In the genomic region with DNA sequence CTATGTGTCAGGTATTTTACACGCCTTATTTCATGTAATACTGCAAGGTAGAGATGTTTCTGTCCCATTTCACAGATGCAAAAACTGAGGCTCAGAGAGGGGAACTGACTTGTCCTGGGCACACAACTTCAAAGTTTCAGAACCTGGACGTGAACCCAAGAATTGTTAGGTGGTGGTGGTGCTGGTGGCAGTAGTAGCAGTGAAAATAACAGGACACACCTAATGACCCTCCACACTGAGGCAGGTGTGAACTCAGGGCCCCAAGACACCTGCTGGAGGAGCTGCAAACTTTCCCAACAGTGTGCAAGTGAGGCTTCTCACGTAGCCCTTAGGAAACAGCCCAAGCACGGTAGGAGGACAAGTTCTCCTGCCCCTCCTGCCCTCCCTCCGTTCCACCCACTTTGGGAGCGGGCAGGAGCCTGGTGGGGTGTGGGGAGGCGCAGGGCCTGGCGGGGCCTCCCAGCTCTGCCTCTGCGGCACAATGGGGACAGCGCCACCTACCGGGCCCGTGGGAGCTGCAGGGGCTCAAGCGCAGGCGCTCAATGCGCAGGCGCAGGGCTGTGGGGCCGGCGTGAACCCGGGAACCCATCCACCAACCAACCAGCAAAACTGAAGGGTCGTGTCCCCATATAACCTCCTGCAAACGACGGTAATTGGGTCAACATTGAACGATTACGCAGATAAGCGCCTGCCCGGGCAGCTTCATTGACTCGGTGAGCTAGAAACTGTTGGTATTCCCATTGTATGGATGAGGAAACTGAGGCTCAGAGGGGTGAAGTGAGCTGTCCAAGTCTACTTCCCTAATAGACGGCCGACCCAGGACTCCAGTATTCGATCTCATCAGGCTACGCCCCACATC, we compare ENCODE assay signal across 8 cellular contexts. TPM values are rescaled to one million over a fixed set of nuclear protein-coding genes. Genes with fewer than 3 reads are reported as not detected.
DNase-seq lines count a peak whose midpoint lies in the region; ATAC-seq, FAIRE-seq and TF ChIP-seq lines count a peak whose summit lies in the region.

No MANE protein-coding gene starts in this region.

- TF ChIP-seq POLR2A in thyroid gland (IDR thresholded peaks at IDR 0.05), result no peak

- no peaks in the 10 kb centered on the region for H3K9me2 ChIP-seq in GM23338 (ENCODE audit: insufficient read depth)

- H3K4me1 ChIP-seq in DND-41 (ENCODE audit: insufficient read depth, low read length), result peaks cover 8% of the 10 kb centered on the region
- no peaks in the 10 kb centered on the region; the same call in 1 of the 2 replicates for H3K4me1 ChIP-seq in GM23338 (ENCODE audit: insufficient read depth)
- H3K4me1 ChIP-seq in SJCRH30, result peaks cover 4% of the 10 kb centered on the region; the same call in 1 of the 2 replicates
- no peaks in the 10 kb centered on the region for H3K4me1 ChIP-seq in pancreas
- H3K4me1 ChIP-seq in thyroid gland, result peaks cover 3 to 11% of the 10 kb centered on the region in 2 donors

- 8 to 11% methylated on average over 27 to 31 of the region's 31 CpGs for WGBS in pancreas, 2 donors
- WGBS in thyroid gland, 2 donors, result 17 to 21% methylated on average over 22 to 23 of the region's 31 CpGs

- H4K20me1 ChIP-seq in DND-41 (ENCODE audit: insufficient read depth, low read length), result no peaks in the 10 kb centered on the region
- H4K20me1 ChIP-seq in GM23338 (replicated peaks; ENCODE audit: insufficient read depth), result no peaks in the 10 kb centered on the region

- peak; percentile 79 for DNase-seq in DND-41
- DNase-seq in GM23338 (ENCODE audit: low spot score), result peak; percentile 89
- DNase-seq in M059J (ENCODE audit: low read depth), result peak; percentile 72
- peak; percentile 85 to 89 for DNase-seq in SJCRH30
- peak; percentile 81 for DNase-seq in activated gamma-delta T cell treated with anti-CD3 and anti-CD28 coated beads, Interleukin-2, amount 50 U/mL, for 16 hours (ENCODE audit: low read depth)
- DNase-seq in glomerular visceral epithelial cell (ENCODE audit: extremely low spot score), result peak; percentile 81
- DNase-seq in pancreas, result peak; percentile 79 to 99 (median 91)
- DNase-seq in thyroid gland, result peak; percentile 86 to 90

- H3K79me2 ChIP-seq in DND-41 (ENCODE audit: insufficient read depth, low read length) (no peaks in the 10 kb centered on the region), GM23338 (replicated peaks; ENCODE audit: insufficient read depth) (no peaks in the 10 kb centered on the region)

- H3K4me2 ChIP-seq in DND-41 (ENCODE audit: insufficient read depth, low read length) (peak overlapping the region; percentile 62), GM23338 (peak overlapping the region; percentile 69; the same call in 1 of the 2 replicates)

- no peaks in the 10 kb centered on the region for H3K9me3 ChIP-seq in DND-41 (ENCODE audit: insufficient read depth, low read length, severe bottlenecking)
- H3K9me3 ChIP-seq in SJCRH30 (replicated peaks), result no peaks in the 10 kb centered on the region
- no peaks in the 10 kb centered on the region for H3K9me3 ChIP-seq in pancreas
- H3K9me3 ChIP-seq in thyroid gland, result no peaks in the 10 kb centered on the region

- H3K36me3 ChIP-seq in DND-41 (ENCODE audit: insufficient read depth, low read length) (no peaks in the 10 kb centered on the region), GM23338 (ENCODE audit: insufficient read depth) (no peaks in the 10 kb centered on the region), SJCRH30 (no peaks in the 10 kb centered on the region), pancreas (no peaks in the 10 kb centered on the region), thyroid gland (no peaks in the 10 kb centered on the region)

- H3K36me3 Mint-ChIP-seq in GM23338 (ENCODE audit: low read depth), result no peaks in the 10 kb centered on the region

- intact Hi-C loops in pancreas (cut with DNase I), result loop anchor here in 2 of 3 donors (5.0 kb wide), 1 partner anchor 38 kb away; no protein-coding TSS in a partner anchor
- intact Hi-C loops in thyroid gland (cut with DNase I), result loop anchor here (2.0 kb wide), 1 partner anchor 38 kb away; no protein-coding TSS in a partner anchor

- TF ChIP-seq CTCF in DND-41 (IDR thresholded peaks at IDR 0.05; ENCODE audit: borderline replicate concordance, extremely low read depth, low read length, poor library complexity, severe bottlenecking), result peak; percentile 87
- TF ChIP-seq CTCF in GM23338 (conservative IDR thresholded peaks at IDR 0.05; ENCODE audit: low read depth in 2 of 2), result peak; percentile 93 to 96
- peak; percentile 97 to 100 (median 99) for TF ChIP-seq CTCF in pancreas (IDR thresholded peaks at IDR 0.05)
- TF ChIP-seq CTCF in thyroid gland (IDR thresholded peaks at IDR 0.05), result peak; percentile 82 to 99 (median 98)

- peak overlapping the region; percentile 62 for H2AFZ ChIP-seq in DND-41 (ENCODE audit: low read depth, low read length)
- H2AFZ ChIP-seq in GM23338, result peak overlapping the region; percentile 94; the same call in 1 of the 2 replicates

- no peak overlapping the region for H3K9ac ChIP-seq in DND-41 (ENCODE audit: low read depth, low read length)

- ATAC-seq in DND-41 (ENCODE audit: insufficient read depth, low read depth) (peak; percentile 95), GM23338 (peak; percentile 95), pancreas (peak; percentile 98 to 99 (median 98))

- H3K27me3 ChIP-seq in DND-41 (ENCODE audit: insufficient read depth, low read length, poor library complexity) (no peaks in the 10 kb centered on the region), GM23338 (ENCODE audit: insufficient read depth) (no peaks in the 10 kb centered on the region), SJCRH30 (no peaks in the 10 kb centered on the region), pancreas (no peaks in the 10 kb centered on the region), thyroid gland (no peaks in the 10 kb centered on the region)

- no peak for FAIRE-seq in pancreas (lab: Jason Lieb, UNC)

- H3K9me3 Mint-ChIP-seq in GM23338, result no peaks in the 10 kb centered on the region

- peaks cover 24% of the 10 kb centered on the region for H3K27me3 Mint-ChIP-seq in GM23338 (ENCODE audit: insufficient read depth, low read depth, poor library complexity)

- no peak overlapping the region for H3K27ac Mint-ChIP-seq in GM23338

- H3F3A ChIP-seq in GM23338 (replicated peaks; ENCODE audit: low read depth), result no peaks in the 10 kb centered on the region; the same call in 1 of the 2 replicates

- H3K27ac ChIP-seq in DND-41 (ENCODE audit: low read length) (no peak overlapping the region), GM23338 (ENCODE audit: low read depth) (no peak overlapping the region), SJCRH30 (no peak overlapping the region), pancreas (no peak overlapping the region), thyroid gland (no peak overlapping the region)

- H3K4me3 ChIP-seq in DND-41 (ENCODE audit: low read depth in 1 of 2, low read length in 2 of 2), result peak overlapping the region in 1 of 2 experiments; percentile 48; a peak in 2 of 4 replicates
- H3K4me3 ChIP-seq in GM23338, result peak overlapping the region; percentile 43; the same call in 1 of the 2 replicates
- no peak overlapping the region for H3K4me3 ChIP-seq in SJCRH30
- peak overlapping the region in 1 of 4 donors; percentile 26 for H3K4me3 ChIP-seq in pancreas
- no peak overlapping the region for H3K4me3 ChIP-seq in thyroid gland (replicated peaks in 1 of 3)

- H3K4me3 Mint-ChIP-seq in GM23338, result peak overlapping the region; percentile 44

- H3K4me1 Mint-ChIP-seq in GM23338, result peaks cover 7% of the 10 kb centered on the region; the same call in 2 of the 3 replicates

RNA-seq across cellular contexts. Expression of gene TRPV4, which starts 12.0 kb away (rescaled TPM):
- total RNA-seq in GM23338 (2014; rRNA removed; shearing (Covaris generic)), result 1.0 and 1.1 TPM in 2 replicates
- polyA plus RNA-seq in GM23338 (2016; fragmentation: Nextera tagmentation; extraction: Ambion mirVana) (0.50 and 0.66 TPM in 2 replicates), pancreas (1 to 10 TPM; 3.9 to 4.9 TPM)
- 0.44 and 0.81 TPM in 2 replicates for total RNA-seq in M059J (2014; rRNA removed; shearing (Covaris generic))
- 2.4 and 2.9 TPM in 2 replicates for total RNA-seq in SJCRH30 (2014; rRNA removed; shearing (Covaris generic))
- total RNA-seq in pancreas (1 to 10 TPM; 1.9 to 4.8 (median 3.6) TPM), thyroid gland (1 to 10 TPM in 2 of 4 donors, under 1 TPM in 1, not detected in 1; 0.39 to 1.6 (median 1.3) TPM)

RNA-seq across cellular contexts. Expression of gene GLTP, which starts 35.1 kb away (rescaled TPM):
- 24.4 and 30.2 TPM in 2 replicates for total RNA-seq in GM23338 (2014; rRNA removed; shearing (Covaris generic))
- polyA plus RNA-seq in GM23338 (2016; fragmentation: Nextera tagmentation; extraction: Ambion mirVana), result 26.5 and 28.0 TPM in 2 replicates
- total RNA-seq in M059J (2014; rRNA removed; shearing (Covaris generic)), result 44.3 and 53.9 TPM in 2 replicates
- 37.4 and 39.9 TPM in 2 replicates for total RNA-seq in SJCRH30 (2014; rRNA removed; shearing (Covaris generic))
- total RNA-seq in pancreas, result 10 to 100 TPM; 14.7 to 24.9 (median 19.3) TPM
- polyA plus RNA-seq in pancreas, result 10 to 100 TPM; 16.2 TPM
- 10 to 100 TPM; 49.9 to 72.0 (median 60.2) TPM for total RNA-seq in thyroid gland

RNA-seq across cellular contexts. Expression of gene TCHP, which starts 54.9 kb away (rescaled TPM):
- total RNA-seq in GM23338 (2014; rRNA removed; shearing (Covaris generic)), result 2.4 and 3.1 TPM in 2 replicates
- 6.2 and 7.4 TPM in 2 replicates for polyA plus RNA-seq in GM23338 (2016; fragmentation: Nextera tagmentation; extraction: Ambion mirVana)
- total RNA-seq in M059J (2014; rRNA removed; shearing (Covaris generic)), result 12.7 and 13.8 TPM in 2 replicates
- total RNA-seq in SJCRH30 (2014; rRNA removed; shearing (Covaris generic)), result 19.0 and 21.1 TPM in 2 replicates
- total RNA-seq in pancreas, result 10 to 100 TPM in 3 of 6 donors, 1 to 10 TPM in 3; 8.4 to 11.9 (median 10.2) TPM
- 10 to 100 TPM; 10.8 to 20.9 TPM for polyA plus RNA-seq in pancreas
- 10 to 100 TPM; 16.4 to 25.8 (median 24.3) TPM for total RNA-seq in thyroid gland
